Comparison of ENCODE assay signal across 8 cellular contexts in genomic region chr2:234492687-234493086, GRCh38. TPM values are rescaled to one million over a fixed set of nuclear protein-coding genes. Genes with fewer than 3 reads are reported as not detected.
DNase-seq lines count a peak whose midpoint lies in the region; ATAC-seq and TF ChIP-seq lines count a peak whose summit lies in the region.
"Had no signal": no experiment of that assay in that cellular context is flagged by ENCODE, and none has a peak within 500 bp of the region (broad histone marks: within the 10 kb centered on the region; RNA-seq: fewer than 3 reads in every experiment).

No MANE protein-coding gene starts in this region.

- H3K4me3 Mint-ChIP-seq in T-helper 2 cell treated with Interferon-gamma antibody and Interleukin-4, amounts not matched to agents 5 μg/mL and 100 μg/mL, for 36 hours: peak overlapping the region; percentile 99

- peak overlapping the region; percentile 99 for H3K4me3 ChIP-seq in epithelial cell of proximal tubule (ENCODE audit: low read depth, low read length)

- TF ChIP-seq CTCF in epithelial cell of proximal tubule (conservative IDR thresholded peaks at IDR 0.05; ENCODE audit: low read depth, low read length): no peak

- in situ Hi-C loops in G401 (cut with HindIII; ENCODE audit: low sequenced_read_pairs): no loop called here

- peaks cover 78% of the 10 kb centered on the region for H3K36me3 Mint-ChIP-seq in T-helper 2 cell treated with Interferon-gamma antibody and Interleukin-4, amounts not matched to agents 5 μg/mL and 100 μg/mL, for 36 hours (ENCODE audit: low read depth)

- DNase-seq in G401 (ENCODE audit: low spot score): peak; percentile 19
- no peak for DNase-seq in T-helper 2 cell treated with Interferon-gamma antibody and Interleukin-4, amounts not matched to agents 5 μg/mL and 100 μg/mL, for 36 hours (ENCODE audit: low spot score)
- no peak for DNase-seq in epithelial cell of proximal tubule (ENCODE audit: low read depth)
- peak; percentile 33 for DNase-seq in retina
- DNase-seq in HEK293T (ENCODE audit: extremely low spot score): no peak

- POLR2A ChIA-PET in HEK293T (lab: Yijun Ruan, JAX): no interaction called here

- CTCF ChIA-PET in HEK293T (lab: Yijun Ruan, JAX): interaction anchor here (1.0 kb wide), 1 partner anchor 204 kb away, joined by 3 read pairs; no protein-coding TSS in a partner anchor

- H3K4me1 Mint-ChIP-seq in T-helper 2 cell treated with Interferon-gamma antibody and Interleukin-4, amounts not matched to agents 5 μg/mL and 100 μg/mL, for 36 hours (ENCODE audit: low read depth): peaks cover 41% of the 10 kb centered on the region

- peaks cover 3% of the 10 kb centered on the region for H3K27me3 Mint-ChIP-seq in T-helper 2 cell treated with Interferon-gamma antibody and Interleukin-4, amounts not matched to agents 5 μg/mL and 100 μg/mL, for 36 hours (ENCODE audit: low read depth)

- no peaks in the 10 kb centered on the region for H3K9me3 Mint-ChIP-seq in T-helper 2 cell treated with Interferon-gamma antibody and Interleukin-4, amounts not matched to agents 5 μg/mL and 100 μg/mL, for 36 hours

- H3K27ac Mint-ChIP-seq in T-helper 2 cell treated with Interferon-gamma antibody and Interleukin-4, amounts not matched to agents 5 μg/mL and 100 μg/mL, for 36 hours: peak overlapping the region; percentile 98

- ATAC-seq in HG02610 (IDR thresholded peaks at IDR 0.05; ENCODE audit: unreplicated experiment): no peak
- no peak for ATAC-seq in HG03039 (IDR thresholded peaks at IDR 0.05; ENCODE audit: unreplicated experiment)
- ATAC-seq: HepG2 had no signal

TF ChIP-seq in HEK293T, 16 proteins besides CTCF, POLR2A, EP300 and RAD21:
- TF ChIP-seq BHLHE40 (IDR thresholded peaks at IDR 0.05; ENCODE audit: borderline replicate concordance): no peak
- no peak for TF ChIP-seq FOXK2 (IDR thresholded peaks at IDR 0.05)
- no peak for TF ChIP-seq NFRKB (IDR thresholded peaks at IDR 0.05)
- TF ChIP-seq FOXA1 (IDR thresholded peaks at IDR 0.05): no peak
- TF ChIP-seq FOXM1 (IDR thresholded peaks at IDR 0.05; ENCODE audit: borderline replicate concordance): no peak
- no peak for TF ChIP-seq LEF1 (IDR thresholded peaks at IDR 0.05; ENCODE audit: borderline replicate concordance)
- TF ChIP-seq, protein P1, sequence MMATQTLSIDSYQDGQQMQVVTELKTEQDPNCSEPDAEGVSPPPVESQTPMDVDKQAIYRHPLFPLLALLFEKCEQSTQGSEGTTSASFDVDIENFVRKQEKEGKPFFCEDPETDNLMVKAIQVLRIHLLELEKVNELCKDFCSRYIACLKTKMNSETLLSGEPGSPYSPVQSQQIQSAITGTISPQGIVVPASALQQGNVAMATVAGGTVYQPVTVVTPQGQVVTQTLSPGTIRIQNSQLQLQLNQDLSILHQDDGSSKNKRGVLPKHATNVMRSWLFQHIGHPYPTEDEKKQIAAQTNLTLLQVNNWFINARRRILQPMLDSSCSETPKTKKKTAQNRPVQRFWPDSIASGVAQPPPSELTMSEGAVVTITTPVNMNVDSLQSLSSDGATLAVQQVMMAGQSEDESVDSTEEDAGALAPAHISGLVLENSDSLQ (IDR thresholded peaks at IDR 0.05): no peak
- no peak for TF ChIP-seq L3MBTL2 (conservative IDR thresholded peaks at IDR 0.05)
- TF ChIP-seq ZNF384 (IDR thresholded peaks at IDR 0.05): no peak
- TF ChIP-seq ELF4 (IDR thresholded peaks at IDR 0.05): no peak
- TF ChIP-seq TARDBP (IDR thresholded peaks at IDR 0.05): no peak
- TF ChIP-seq SUZ12 (IDR thresholded peaks at IDR 0.05): no peak
- TF ChIP-seq ARNT (IDR thresholded peaks at IDR 0.05): no peak
- no peak for TF ChIP-seq CTBP1 (IDR thresholded peaks at IDR 0.05; ENCODE audit: borderline replicate concordance)
- TF ChIP-seq SP1 (IDR thresholded peaks at IDR 0.05): no peak
- TF ChIP-seq HDGF (IDR thresholded peaks at IDR 0.05; ENCODE audit: borderline replicate concordance): no peak

RNA-seq across cellular contexts. Expression of gene ARL4C, which starts 4.2 kb away (rescaled TPM):
- 33.1 and 39.8 TPM in 2 replicates for total RNA-seq in G401 (2014; rRNA removed; shearing (Covaris generic))
- 123 and 153 TPM in 2 replicates for total RNA-seq in epithelial cell of proximal tubule

Comparison
In these comparisons a context has a peak if more than half of its experiments do, and no peak if none do; other contexts are left out.
1. DNase-seq: peak in G401 (single experiment) and retina (single experiment); none in T-helper 2 cell treated with Interferon-gamma antibody and Interleukin-4, amounts not matched to agents 5 μg/mL and 100 μg/mL, for 36 hours (single experiment), epithelial cell of proximal tubule (single experiment) and HEK293T (single experiment).